In genomic region chr14:20811994-20812393, GRCh38 we compare ENCODE assay signal across 1 cellular context.
TF ChIP-seq lines count a peak whose summit lies in the region.

No MANE protein-coding gene starts in this region.

TF ChIP-seq in K562, 482 proteins besides CTCF, POLR2A, EP300 and RAD21:
- TF ChIP-seq TFAP4 (CRISPR knock-in tag; IDR thresholded peaks at IDR 0.05; ENCODE audit: borderline replicate concordance) (no peak), NFIC (IDR thresholded peaks at IDR 0.05) (peak; percentile 45; the same call in 1 of the 2 replicates)
